Comparison of ENCODE assay signal across 1 cellular context in the genomic region with DNA sequence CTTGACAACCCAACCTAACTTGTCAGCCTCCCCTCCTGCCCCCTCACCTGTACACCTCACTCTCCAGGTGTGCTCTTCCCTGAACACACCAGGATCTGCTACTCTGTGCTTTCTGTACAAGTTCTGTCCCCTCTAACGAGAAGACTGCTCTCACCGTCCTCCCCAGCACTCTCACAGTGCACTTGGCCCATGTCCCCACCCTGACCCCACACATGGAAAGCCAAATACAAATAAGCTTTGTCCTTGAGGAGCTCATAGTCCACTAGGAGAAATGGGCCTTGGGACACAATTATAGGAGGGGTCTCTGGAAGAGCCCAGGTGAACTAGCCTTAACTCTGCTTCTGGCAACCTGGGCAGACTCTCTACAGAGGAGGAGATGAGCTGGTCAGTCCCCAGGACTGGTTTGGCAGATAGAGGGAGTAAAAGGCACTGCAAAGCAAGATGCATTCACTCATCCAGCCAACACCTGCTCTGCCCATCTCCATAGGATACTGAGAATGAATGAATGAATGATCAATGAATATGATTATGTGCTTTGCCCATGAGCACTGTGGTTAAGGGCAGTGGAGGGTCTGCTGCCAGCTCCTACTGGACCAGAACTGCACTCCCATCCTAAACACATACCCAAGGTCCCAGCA.
TF ChIP-seq lines count a peak whose summit lies in the region.

No MANE protein-coding gene starts in this region.

TF ChIP-seq in HepG2, 621 proteins besides CTCF, POLR2A, EP300 and RAD21 (continues in another document):
- TF ChIP-seq ZNF556 (CRISPR knock-in tag; IDR thresholded peaks at IDR 0.05; ENCODE audit: borderline replicate concordance) (no peak), TEF (CRISPR knock-in tag; IDR thresholded peaks at IDR 0.05) (no peak), MAFG (CRISPR knock-in tag; IDR thresholded peaks at IDR 0.05) (no peak), ZFP36L2 (CRISPR knock-in tag; IDR thresholded peaks at IDR 0.05) (no peak), ZNF709 (CRISPR knock-in tag; IDR thresholded peaks at IDR 0.05) (0 out of 2 replicates have a peak, but pooled peaks have one; percentile 26), PPARG (CRISPR knock-in tag; conservative IDR thresholded peaks at IDR 0.05) (0 out of 2 replicates have a peak, but pooled peaks have one; percentile 43), NFIB (CRISPR knock-in tag; IDR thresholded peaks at IDR 0.05; ENCODE audit: borderline replicate concordance) (no peak), EED (CRISPR knock-in tag; IDR thresholded peaks at IDR 0.05) (no peak), ZBTB3 (CRISPR knock-in tag; IDR thresholded peaks at IDR 0.05; ENCODE audit: borderline replicate concordance, low read depth) (no peak), GATAD2A (CRISPR knock-in tag; IDR thresholded peaks at IDR 0.05) (peak; percentile 64; the same call in 1 of the 2 replicates), ZNF589 (CRISPR knock-in tag; conservative IDR thresholded peaks at IDR 0.05) (no peak), ZNF224 (CRISPR knock-in tag; IDR thresholded peaks at IDR 0.05) (no peak), SPEN (CRISPR knock-in tag; IDR thresholded peaks at IDR 0.05; ENCODE audit: low read depth) (no peak), CREB1 (IDR thresholded peaks at IDR 0.05) (no peak), CREB1 (CRISPR knock-in tag; IDR thresholded peaks at IDR 0.05) (no peak), JDP2 (CRISPR knock-in tag; IDR thresholded peaks at IDR 0.05; ENCODE audit: borderline replicate concordance) (no peak), PCBP1 (IDR thresholded peaks at IDR 0.05; ENCODE audit: borderline replicate concordance, low read depth, low read length) (no peak), ZNF713 (CRISPR knock-in tag; IDR thresholded peaks at IDR 0.05) (no peak), ZFX (CRISPR knock-in tag; IDR thresholded peaks at IDR 0.05; ENCODE audit: low read depth) (no peak), ZNF331 (CRISPR knock-in tag; IDR thresholded peaks at IDR 0.05) (no peak), ZNF460 (CRISPR knock-in tag; IDR thresholded peaks at IDR 0.05; ENCODE audit: borderline replicate concordance) (no peak), DPF2 (CRISPR knock-in tag; IDR thresholded peaks at IDR 0.05; ENCODE audit: borderline replicate concordance, low read depth) (no peak), ZNF24 (IDR thresholded peaks at IDR 0.05) (peak; percentile 64; the same call in 1 of the 2 replicates), SP4 (CRISPR knock-in tag; IDR thresholded peaks at IDR 0.05) (no peak), THAP11 (CRISPR knock-in tag; IDR thresholded peaks at IDR 0.05) (no peak), KLF11 (CRISPR knock-in tag; IDR thresholded peaks at IDR 0.05) (no peak), SOX13 (IDR thresholded peaks at IDR 0.05) (no peak), SOX13 (CRISPR knock-in tag; conservative IDR thresholded peaks at IDR 0.05 in 1 of 2, IDR thresholded peaks at IDR 0.05 in 1 of 2) (peak in 1 of 2 experiments; percentile 59; a peak in 1 of 4 replicates), STAT6 (CRISPR knock-in tag; IDR thresholded peaks at IDR 0.05; ENCODE audit: borderline replicate concordance) (no peak), THYN1 (CRISPR knock-in tag; IDR thresholded peaks at IDR 0.05; ENCODE audit: borderline replicate concordance, low read depth) (no peak), ZNF563 (CRISPR knock-in tag; IDR thresholded peaks at IDR 0.05) (no peak), PAF1 (CRISPR knock-in tag; IDR thresholded peaks at IDR 0.05) (no peak), ZFP1 (CRISPR knock-in tag; IDR thresholded peaks at IDR 0.05) (no peak), RBM22 (optimal IDR thresholded peaks at IDR 0.05; ENCODE audit: low read length) (no peak), PAWR (CRISPR knock-in tag; IDR thresholded peaks at IDR 0.05; ENCODE audit: borderline replicate concordance) (no peak), BRCA1 (CRISPR knock-in tag; IDR thresholded peaks at IDR 0.05) (no peak), ZNF205 (CRISPR knock-in tag; IDR thresholded peaks at IDR 0.05) (0 out of 2 replicates have a peak, but pooled peaks have one; percentile 29), KMT2B (CRISPR knock-in tag; IDR thresholded peaks at IDR 0.05) (no peak), ZNF816 (CRISPR knock-in tag; IDR thresholded peaks at IDR 0.05; ENCODE audit: borderline replicate concordance) (no peak)
- TF ChIP-seq, protein P1, sequence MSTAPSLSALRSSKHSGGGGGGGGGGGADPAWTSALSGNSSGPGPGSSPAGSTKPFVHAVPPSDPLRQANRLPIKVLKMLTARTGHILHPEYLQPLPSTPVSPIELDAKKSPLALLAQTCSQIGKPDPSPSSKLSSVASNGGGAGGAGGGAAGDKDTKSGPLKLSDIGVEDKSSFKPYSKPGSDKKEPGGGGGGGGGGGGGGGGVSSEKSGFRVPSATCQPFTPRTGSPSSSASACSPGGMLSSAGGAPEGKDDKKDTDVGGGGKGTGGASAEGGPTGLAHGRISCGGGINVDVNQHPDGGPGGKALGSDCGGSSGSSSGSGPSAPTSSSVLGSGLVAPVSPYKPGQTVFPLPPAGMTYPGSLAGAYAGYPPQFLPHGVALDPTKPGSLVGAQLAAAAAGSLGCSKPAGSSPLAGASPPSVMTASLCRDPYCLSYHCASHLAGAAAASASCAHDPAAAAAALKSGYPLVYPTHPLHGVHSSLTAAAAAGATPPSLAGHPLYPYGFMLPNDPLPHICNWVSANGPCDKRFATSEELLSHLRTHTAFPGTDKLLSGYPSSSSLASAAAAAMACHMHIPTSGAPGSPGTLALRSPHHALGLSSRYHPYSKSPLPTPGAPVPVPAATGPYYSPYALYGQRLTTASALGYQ (CRISPR knock-in tag; IDR thresholded peaks at IDR 0.05) = no peak
- TF ChIP-seq, protein P2, sequence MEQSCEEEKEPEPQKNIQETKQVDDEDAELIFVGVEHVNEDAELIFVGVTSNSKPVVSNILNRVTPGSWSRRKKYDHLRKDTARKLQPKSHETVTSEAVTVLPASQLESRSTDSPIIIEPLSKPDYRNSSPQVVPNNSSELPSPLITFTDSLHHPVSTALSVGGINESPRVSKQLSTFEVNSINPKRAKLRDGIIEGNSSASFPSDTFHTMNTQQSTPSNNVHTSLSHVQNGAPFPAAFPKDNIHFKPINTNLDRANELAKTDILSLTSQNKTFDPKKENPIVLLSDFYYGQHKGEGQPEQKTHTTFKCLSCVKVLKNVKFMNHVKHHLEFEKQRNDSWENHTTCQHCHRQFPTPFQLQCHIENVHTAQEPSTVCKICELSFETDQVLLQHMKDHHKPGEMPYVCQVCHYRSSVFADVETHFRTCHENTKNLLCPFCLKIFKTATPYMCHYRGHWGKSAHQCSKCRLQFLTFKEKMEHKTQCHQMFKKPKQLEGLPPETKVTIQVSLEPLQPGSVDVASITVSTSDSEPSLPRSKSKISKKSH (CRISPR knock-in tag; IDR thresholded peaks at IDR 0.05; ENCODE audit: borderline replicate concordance) = no peak
- TF ChIP-seq, protein P3, sequence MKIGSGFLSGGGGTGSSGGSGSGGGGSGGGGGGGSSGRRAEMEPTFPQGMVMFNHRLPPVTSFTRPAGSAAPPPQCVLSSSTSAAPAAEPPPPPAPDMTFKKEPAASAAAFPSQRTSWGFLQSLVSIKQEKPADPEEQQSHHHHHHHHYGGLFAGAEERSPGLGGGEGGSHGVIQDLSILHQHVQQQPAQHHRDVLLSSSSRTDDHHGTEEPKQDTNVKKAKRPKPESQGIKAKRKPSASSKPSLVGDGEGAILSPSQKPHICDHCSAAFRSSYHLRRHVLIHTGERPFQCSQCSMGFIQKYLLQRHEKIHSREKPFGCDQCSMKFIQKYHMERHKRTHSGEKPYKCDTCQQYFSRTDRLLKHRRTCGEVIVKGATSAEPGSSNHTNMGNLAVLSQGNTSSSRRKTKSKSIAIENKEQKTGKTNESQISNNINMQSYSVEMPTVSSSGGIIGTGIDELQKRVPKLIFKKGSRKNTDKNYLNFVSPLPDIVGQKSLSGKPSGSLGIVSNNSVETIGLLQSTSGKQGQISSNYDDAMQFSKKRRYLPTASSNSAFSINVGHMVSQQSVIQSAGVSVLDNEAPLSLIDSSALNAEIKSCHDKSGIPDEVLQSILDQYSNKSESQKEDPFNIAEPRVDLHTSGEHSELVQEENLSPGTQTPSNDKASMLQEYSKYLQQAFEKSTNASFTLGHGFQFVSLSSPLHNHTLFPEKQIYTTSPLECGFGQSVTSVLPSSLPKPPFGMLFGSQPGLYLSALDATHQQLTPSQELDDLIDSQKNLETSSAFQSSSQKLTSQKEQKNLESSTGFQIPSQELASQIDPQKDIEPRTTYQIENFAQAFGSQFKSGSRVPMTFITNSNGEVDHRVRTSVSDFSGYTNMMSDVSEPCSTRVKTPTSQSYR (CRISPR knock-in tag; IDR thresholded peaks at IDR 0.05; ENCODE audit: borderline replicate concordance) = peak; percentile 63; the same call in 1 of the 2 replicates
- TF ChIP-seq, protein P4, sequence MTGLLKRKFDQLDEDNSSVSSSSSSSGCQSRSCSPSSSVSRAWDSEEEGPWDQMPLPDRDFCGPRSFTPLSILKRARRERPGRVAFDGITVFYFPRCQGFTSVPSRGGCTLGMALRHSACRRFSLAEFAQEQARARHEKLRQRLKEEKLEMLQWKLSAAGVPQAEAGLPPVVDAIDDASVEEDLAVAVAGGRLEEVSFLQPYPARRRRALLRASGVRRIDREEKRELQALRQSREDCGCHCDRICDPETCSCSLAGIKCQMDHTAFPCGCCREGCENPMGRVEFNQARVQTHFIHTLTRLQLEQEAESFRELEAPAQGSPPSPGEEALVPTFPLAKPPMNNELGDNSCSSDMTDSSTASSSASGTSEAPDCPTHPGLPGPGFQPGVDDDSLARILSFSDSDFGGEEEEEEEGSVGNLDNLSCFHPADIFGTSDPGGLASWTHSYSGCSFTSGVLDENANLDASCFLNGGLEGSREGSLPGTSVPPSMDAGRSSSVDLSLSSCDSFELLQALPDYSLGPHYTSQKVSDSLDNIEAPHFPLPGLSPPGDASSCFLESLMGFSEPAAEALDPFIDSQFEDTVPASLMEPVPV (CRISPR knock-in tag; IDR thresholded peaks at IDR 0.05) = no peak
- TF ChIP-seq, protein P5, sequence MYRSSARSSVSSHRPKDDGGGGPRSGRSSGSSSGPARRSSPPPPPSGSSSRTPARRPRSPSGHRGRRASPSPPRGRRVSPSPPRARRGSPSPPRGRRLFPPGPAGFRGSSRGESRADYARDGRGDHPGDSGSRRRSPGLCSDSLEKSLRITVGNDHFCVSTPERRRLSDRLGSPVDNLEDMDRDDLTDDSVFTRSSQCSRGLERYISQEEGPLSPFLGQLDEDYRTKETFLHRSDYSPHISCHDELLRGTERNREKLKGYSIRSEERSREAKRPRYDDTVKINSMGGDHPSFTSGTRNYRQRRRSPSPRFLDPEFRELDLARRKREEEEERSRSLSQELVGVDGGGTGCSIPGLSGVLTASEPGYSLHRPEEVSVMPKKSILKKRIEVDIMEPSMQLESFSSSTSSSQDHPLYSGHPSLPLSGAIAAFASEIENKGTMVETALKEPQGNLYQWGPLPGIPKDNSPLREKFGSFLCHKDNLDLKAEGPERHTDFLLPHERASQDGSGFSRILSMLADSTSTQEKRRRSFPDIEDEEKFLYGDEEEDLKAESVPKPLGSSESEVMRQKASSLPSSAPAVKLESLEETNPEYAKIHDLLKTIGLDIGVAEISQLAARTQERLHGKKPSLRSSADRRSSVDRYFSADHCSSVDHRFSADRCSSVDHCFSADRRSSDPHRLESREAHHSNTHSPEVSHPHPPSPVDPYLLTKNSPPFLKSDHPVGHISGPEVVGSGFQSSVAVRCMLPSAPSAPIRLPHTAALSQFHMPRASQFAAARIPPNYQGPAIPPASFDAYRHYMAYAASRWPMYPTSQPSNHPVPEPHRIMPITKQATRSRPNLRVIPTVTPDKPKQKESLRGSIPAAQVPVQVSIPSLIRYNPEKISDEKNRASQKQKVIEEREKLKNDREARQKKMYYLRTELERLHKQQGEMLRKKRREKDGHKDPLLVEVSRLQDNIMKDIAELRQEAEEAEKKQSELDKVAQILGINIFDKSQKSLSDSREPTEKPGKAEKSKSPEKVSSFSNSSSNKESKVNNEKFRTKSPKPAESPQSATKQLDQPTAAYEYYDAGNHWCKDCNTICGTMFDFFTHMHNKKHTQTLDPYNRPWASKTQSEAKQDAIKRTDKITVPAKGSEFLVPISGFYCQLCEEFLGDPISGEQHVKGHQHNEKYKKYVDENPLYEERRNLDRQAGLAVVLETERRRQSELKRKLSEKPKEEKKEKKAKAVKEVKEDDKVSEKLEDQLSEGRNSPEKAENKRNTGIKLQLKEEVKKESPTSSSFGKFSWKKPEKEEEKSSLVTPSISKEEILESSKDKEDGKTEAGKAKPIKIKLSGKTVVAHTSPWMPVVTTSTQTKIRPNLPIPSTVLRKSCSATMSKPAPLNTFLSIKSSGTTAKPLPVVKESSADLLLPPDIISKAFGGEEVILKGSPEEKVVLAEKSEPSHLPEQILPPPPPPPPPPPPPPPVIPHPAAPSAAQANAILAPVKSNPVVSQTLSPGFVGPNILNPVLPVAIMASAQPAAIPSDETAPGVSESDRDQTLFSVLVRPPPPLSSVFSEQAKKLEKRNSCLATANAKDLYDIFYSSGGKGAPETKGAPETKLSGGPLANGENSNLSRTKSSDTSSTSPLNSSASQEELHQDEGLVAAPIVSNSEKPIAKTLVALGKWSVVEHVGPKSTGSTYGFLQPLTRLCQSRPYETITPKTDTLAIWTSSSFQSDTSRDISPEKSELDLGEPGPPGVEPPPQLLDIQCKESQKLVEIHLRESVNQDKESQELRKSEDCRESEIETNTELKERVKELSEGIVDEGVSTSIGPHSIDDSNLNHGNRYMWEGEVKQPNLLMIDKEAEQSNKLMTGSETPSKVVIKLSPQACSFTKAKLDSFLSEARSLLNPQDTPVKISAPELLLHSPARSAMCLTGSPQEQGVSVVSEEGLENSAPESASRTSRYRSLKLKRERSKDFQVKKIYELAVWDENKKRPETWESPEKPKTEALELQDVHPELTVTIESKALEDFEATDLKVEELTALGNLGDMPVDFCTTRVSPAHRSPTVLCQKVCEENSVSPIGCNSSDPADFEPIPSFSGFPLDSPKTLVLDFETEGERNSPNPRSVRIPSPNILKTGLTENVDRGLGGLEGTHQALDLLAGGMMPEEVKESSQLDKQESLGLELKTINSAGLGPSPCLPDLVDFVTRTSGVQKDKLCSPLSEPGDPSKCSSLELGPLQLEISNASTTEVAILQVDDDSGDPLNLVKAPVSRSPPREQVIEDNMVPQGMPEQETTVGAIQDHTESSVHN (CRISPR knock-in tag; IDR thresholded peaks at IDR 0.05) = no peak
